Comparison of ENCODE assay signal across 17 cellular contexts in the genomic region with DNA sequence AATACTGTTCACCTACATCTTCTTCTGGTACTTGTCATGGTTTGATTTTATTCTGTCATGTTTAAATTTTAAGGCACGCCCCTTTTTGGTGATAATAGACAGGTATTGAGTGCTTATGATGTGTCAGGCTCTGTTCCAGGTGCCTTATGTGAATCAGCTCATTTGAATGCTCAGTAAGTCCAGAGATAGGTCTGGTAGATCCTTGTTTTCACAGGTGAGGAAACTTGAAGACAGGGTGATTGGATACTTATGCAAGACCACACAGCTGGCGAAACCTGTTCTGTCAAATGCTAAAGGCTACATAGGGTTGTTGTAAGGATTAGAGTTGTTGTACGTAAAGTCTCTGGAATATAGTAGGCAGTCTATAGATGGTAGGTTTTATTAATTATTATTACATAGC. TPM values are rescaled to one million over a fixed set of nuclear protein-coding genes. Genes with fewer than 3 reads are reported as not detected.
"Had no signal": no experiment of that assay in that cellular context is flagged by ENCODE, and none has a peak within 500 bp of the region (broad histone marks: within the 10 kb centered on the region; RNA-seq: fewer than 3 reads in every experiment).

No MANE protein-coding gene starts in this region.

- H3K4me3 ChIP-seq: cardiac muscle cell, esophagus muscularis mucosa, gastroesophageal sphincter, mucosa of descending colon had no signal

- H3K79me2 ChIP-seq: parathyroid adenoma had no signal

- H3K4me1 ChIP-seq: esophagus muscularis mucosa, gastroesophageal sphincter, parathyroid adenoma had no signal

- H3K27ac ChIP-seq: cardiac muscle cell, esophagus muscularis mucosa, gastroesophageal sphincter, parathyroid adenoma had no signal

- H3K27me3 ChIP-seq: cardiac muscle cell had no signal

- H3K36me3 ChIP-seq: cardiac muscle cell, esophagus muscularis mucosa, gastroesophageal sphincter had no signal

- H3K9ac ChIP-seq: parathyroid adenoma had no signal

- H3K4me1 Mint-ChIP-seq: activated naive CD8-positive, alpha-beta T cell treated with anti-CD3 and anti-CD28 coated beads, Interleukin-2, amount 10 ng/mL, durations not matched to agents 7 days and 5 days; nephron progenitor cell had no signal

- H3K4me3 Mint-ChIP-seq: activated CD4-positive, alpha-beta memory T cell treated with anti-CD3 and anti-CD28 coated beads for 36 hours; activated naive CD4-positive, alpha-beta T cell treated with anti-CD3 and anti-CD28 coated beads for 36 hours; activated naive CD8-positive, alpha-beta T cell treated with anti-CD3 and anti-CD28 coated beads, Interleukin-2, amount 10 ng/mL, durations not matched to agents 7 days and 5 days; activated T-cell treated with anti-CD3 and anti-CD28 coated beads, Interleukin-2, amount 50 U/mL, for 72 hours; dendritic cell treated with granulocyte-macrophage colony-stimulating factor and Interleukin-4, amounts not matched to agents 40 ng/mL and 50 ng/mL, for 4 days; nephron progenitor cell had no signal

- H3K9me3 Mint-ChIP-seq: activated CD4-positive, alpha-beta memory T cell treated with anti-CD3 and anti-CD28 coated beads for 36 hours; activated naive CD4-positive, alpha-beta T cell treated with anti-CD3 and anti-CD28 coated beads for 36 hours; activated naive CD8-positive, alpha-beta T cell treated with anti-CD3 and anti-CD28 coated beads, Interleukin-2, amount 10 ng/mL, durations not matched to agents 7 days and 5 days; activated T-cell treated with anti-CD3 and anti-CD28 coated beads, Interleukin-2, amount 50 U/mL, for 72 hours; dendritic cell treated with granulocyte-macrophage colony-stimulating factor and Interleukin-4, amounts not matched to agents 40 ng/mL and 50 ng/mL, for 4 days had no signal

- H3K9me3 ChIP-seq: esophagus muscularis mucosa, gastroesophageal sphincter, mucosa of descending colon had no signal

- ATAC-seq: gastroesophageal sphincter had no signal

- H3K36me3 Mint-ChIP-seq: activated CD4-positive, alpha-beta memory T cell treated with anti-CD3 and anti-CD28 coated beads for 36 hours; activated naive CD8-positive, alpha-beta T cell treated with anti-CD3 and anti-CD28 coated beads, Interleukin-2, amount 10 ng/mL, durations not matched to agents 7 days and 5 days had no signal

- H3K27ac Mint-ChIP-seq: activated CD4-positive, alpha-beta memory T cell treated with anti-CD3 and anti-CD28 coated beads for 36 hours; activated naive CD4-positive, alpha-beta T cell treated with anti-CD3 and anti-CD28 coated beads for 36 hours; activated naive CD8-positive, alpha-beta T cell treated with anti-CD3 and anti-CD28 coated beads, Interleukin-2, amount 10 ng/mL, durations not matched to agents 7 days and 5 days; activated T-cell treated with anti-CD3 and anti-CD28 coated beads, Interleukin-2, amount 50 U/mL, for 72 hours; dendritic cell treated with granulocyte-macrophage colony-stimulating factor and Interleukin-4, amounts not matched to agents 40 ng/mL and 50 ng/mL, for 4 days; nephron progenitor cell had no signal

RNA-seq across cellular contexts. Expression of a gene that starts 55.3 kb away (rescaled TPM):
- total RNA-seq: activated CD4-positive, alpha-beta memory T cell treated with anti-CD3 and anti-CD28 coated beads for 36 hours; activated naive CD4-positive, alpha-beta T cell treated with anti-CD3 and anti-CD28 coated beads for 36 hours; activated naive CD8-positive, alpha-beta T cell treated with anti-CD3 and anti-CD28 coated beads, Interleukin-2, amount 10 ng/mL, durations not matched to agents 7 days and 5 days; activated T-cell treated with anti-CD3 and anti-CD28 coated beads, Interleukin-2, amount 50 U/mL, for 72 hours; cardiac muscle cell; chondrocyte; esophagus muscularis mucosa; gastroesophageal sphincter; lower leg skin; pulmonary artery endothelial cell; right cardiac atrium; subcutaneous adipose tissue; ureter had no signal
